Comparison of ENCODE assay signal across 1 cellular context in genomic region chr4:6641164-6641970, GRCh38.
TF ChIP-seq lines count a peak whose summit lies in the region.

No MANE protein-coding gene starts in this region.

TF ChIP-seq in GM12878, 131 proteins besides CTCF, POLR2A, EP300 and RAD21 (continued from another document and continues in another):
- no peak for TF ChIP-seq ZNF687 (IDR thresholded peaks at IDR 0.05)
- no peak for TF ChIP-seq FOXK2 (IDR thresholded peaks at IDR 0.05)
- TF ChIP-seq JUNB (IDR thresholded peaks at IDR 0.05) = no peak
- peak; percentile 12 for TF ChIP-seq SMAD1 (IDR thresholded peaks at IDR 0.05; ENCODE audit: low read depth, partially characterized antibody)
- TF ChIP-seq MTA3 (IDR thresholded peaks at IDR 0.05; ENCODE audit: borderline replicate concordance, low read length) = no peak
- peak; percentile 84 for TF ChIP-seq CREM (IDR thresholded peaks at IDR 0.05; ENCODE audit: low read depth)
- no peak for TF ChIP-seq SIX5 (IDR thresholded peaks at IDR 0.05; ENCODE audit: low read depth, low read length, severe bottlenecking)
- no peak for TF ChIP-seq NFXL1 (IDR thresholded peaks at IDR 0.05; ENCODE audit: borderline replicate concordance)
- TF ChIP-seq TAF1 (IDR thresholded peaks at IDR 0.05; ENCODE audit: borderline replicate concordance, low read depth, low read length) = no peak
- no peak for TF ChIP-seq NKRF (conservative IDR thresholded peaks at IDR 0.05)
- no peak for TF ChIP-seq STAT1 (conservative IDR thresholded peaks at IDR 0.05)
- TF ChIP-seq RELA (IDR thresholded peaks at IDR 0.05; ENCODE audit: borderline replicate concordance, partially characterized antibody) = no peak
- peak; percentile 55; the same call in 1 of the 2 replicates for TF ChIP-seq RELB (IDR thresholded peaks at IDR 0.05; ENCODE audit: low read depth)
- TF ChIP-seq REST (IDR thresholded peaks at IDR 0.05; ENCODE audit: low read depth, low read length) = no peak
- TF ChIP-seq HCFC1 (IDR thresholded peaks at IDR 0.05; ENCODE audit: low read length) = no peak
- TF ChIP-seq BCL3 (IDR thresholded peaks at IDR 0.05; ENCODE audit: borderline replicate concordance, insufficient read depth, low read depth, low read length, poor library complexity, severe bottlenecking) = no peak
- no peak for TF ChIP-seq ZNF622 (IDR thresholded peaks at IDR 0.05)
- TF ChIP-seq BCLAF1 (IDR thresholded peaks at IDR 0.05) = no peak
- TF ChIP-seq ESRRA (IDR thresholded peaks at IDR 0.05; ENCODE audit: low read length) = no peak
- 0 out of 2 replicates have a peak, but pooled peaks have one; percentile 14 for TF ChIP-seq GATAD2B (conservative IDR thresholded peaks at IDR 0.05; ENCODE audit: low read depth)
- TF ChIP-seq NFIC (IDR thresholded peaks at IDR 0.05; ENCODE audit: low read depth, low read length) = no peak
- TF ChIP-seq CEBPB (IDR thresholded peaks at IDR 0.05; ENCODE audit: borderline replicate concordance in 1 of 2, low read depth in 2 of 2, low read length in 2 of 2) = no peak
- no peak for TF ChIP-seq ZNF217 (IDR thresholded peaks at IDR 0.05)
- no peak for TF ChIP-seq ZBTB33 (IDR thresholded peaks at IDR 0.05)
- TF ChIP-seq CREB1 (IDR thresholded peaks at IDR 0.05; ENCODE audit: low read depth) = peak; percentile 92
- TF ChIP-seq E4F1 (IDR thresholded peaks at IDR 0.05; ENCODE audit: borderline replicate concordance, partially characterized antibody) = no peak
- TF ChIP-seq ZNF384 (IDR thresholded peaks at IDR 0.05; ENCODE audit: borderline replicate concordance, low read depth, low read length) = no peak
- TF ChIP-seq DPF2 (IDR thresholded peaks at IDR 0.05) = no peak
- peak; percentile 32 for TF ChIP-seq ATF2 (IDR thresholded peaks at IDR 0.05; ENCODE audit: low read length)
- no peak for TF ChIP-seq PBX3 (IDR thresholded peaks at IDR 0.05; ENCODE audit: insufficient replicate concordance, low read depth, low read length)
- TF ChIP-seq ZBED1 (IDR thresholded peaks at IDR 0.05; ENCODE audit: borderline replicate concordance) = no peak
- TF ChIP-seq IRF4 (IDR thresholded peaks at IDR 0.05; ENCODE audit: low read depth, low read length) = peak; percentile 50; the same call in 1 of the 2 replicates
- peak; percentile 59; the same call in 1 of the 2 replicates for TF ChIP-seq MXI1 (IDR thresholded peaks at IDR 0.05; ENCODE audit: low read depth, low read length)
- no peak for TF ChIP-seq NBN (IDR thresholded peaks at IDR 0.05)
- no peak for TF ChIP-seq POLR2AphosphoS2 (IDR thresholded peaks at IDR 0.05; ENCODE audit: low read depth, low read length)
